ENCODE assay signal across 17 cellular contexts in genomic region chr6:20991910-20992309, GRCh38.
"Had no signal": no experiment of that assay in that cellular context is flagged by ENCODE, and none has a peak within 500 bp of the region (broad histone marks: within the 10 kb centered on the region; RNA-seq: fewer than 3 reads in every experiment).

No MANE protein-coding gene starts in this region.

- ATAC-seq: heart right ventricle; left lobe of liver; naive thymus-derived CD4-positive, alpha-beta T cell; right cardiac atrium; stimulated activated naive B cell treated with anti-CD40 and anti-IgM and Interleukin-4, amounts not matched to agents 10 μg/mL and 1 μg/mL and 100 μg/mL, for 72 hours; stimulated activated naive CD8-positive, alpha-beta T cell treated with anti-CD3 and anti-CD28 coated beads, Interleukin-15, amount 100 ng/mL, for 72 hours had no signal

- H3K4me3 ChIP-seq: esophagus muscularis mucosa, heart right ventricle, testis, tibial nerve had no signal

- DNase-seq: central memory CD4-positive, alpha-beta T cell; cortex of kidney; effector memory CD4-positive, alpha-beta T cell; heart right ventricle; hypothalamus; islet precursor cell; mammary epithelial cell; naive thymus-derived CD4-positive, alpha-beta T cell; posterior cingulate gyrus; stimulated activated CD4-positive, alpha-beta T cell treated with anti-CD3 and anti-CD28 coated beads, Interleukin-4, amount 100 ng/mL, for 24 hours; stimulated activated naive B cell treated with anti-CD40 and anti-IgM and Interleukin-4, amounts not matched to agents 10 μg/mL and 1 μg/mL and 100 μg/mL, for 72 hours; stimulated activated naive CD8-positive, alpha-beta T cell treated with anti-CD3 and anti-CD28 coated beads, Interleukin-15, amount 100 ng/mL, for 72 hours; testis had no signal
